In genomic region chr4:87058272-87059073, GRCh38 we compare ENCODE assay signal across 8 cellular contexts.
DNase-seq lines count a peak whose midpoint lies in the region; ATAC-seq and TF ChIP-seq lines count a peak whose summit lies in the region.

No MANE protein-coding gene starts in this region.

- peak overlapping the region; percentile 3 for H3K27ac ChIP-seq in HUES48 (ENCODE audit: low read depth, low read length)

- peak; percentile 80 to 84 for ATAC-seq in activated T-cell treated with anti-CD3 and anti-CD28 coated beads, Interleukin-2, amount 50 U/mL, for 72 hours (replicated peaks in 1 of 2)
- no peak for ATAC-seq in GM18517 (IDR thresholded peaks at IDR 0.05; ENCODE audit: unreplicated experiment)
- no peak for ATAC-seq in HG03039 (IDR thresholded peaks at IDR 0.05; ENCODE audit: unreplicated experiment)

- peaks cover 0 to 1% of the 10 kb centered on the region in 2 donors for H3K9me3 Mint-ChIP-seq in activated T-cell treated with anti-CD3 and anti-CD28 coated beads, Interleukin-2, amount 50 U/mL, for 72 hours

- peak overlapping the region; percentile 81 for H3K27ac Mint-ChIP-seq in activated T-cell treated with anti-CD3 and anti-CD28 coated beads, Interleukin-2, amount 50 U/mL, for 72 hours

- TF ChIP-seq CTCF in GM12865 (IDR thresholded peaks at IDR 0.05; ENCODE audit: insufficient read depth, low read depth, low read length, missing control alignments) = no peak

- H3K4me1 Mint-ChIP-seq in activated T-cell treated with anti-CD3 and anti-CD28 coated beads, Interleukin-2, amount 50 U/mL, for 72 hours (ENCODE audit: low read depth) = peaks cover 78% of the 10 kb centered on the region

- no peaks in the 10 kb centered on the region for H3K27me3 Mint-ChIP-seq in activated T-cell treated with anti-CD3 and anti-CD28 coated beads, Interleukin-2, amount 50 U/mL, for 72 hours (ENCODE audit: low read depth)

- H3K4me1 ChIP-seq in HUES48 (ENCODE audit: control insufficient read depth, insufficient read depth, low read length) = peaks cover 39% of the 10 kb centered on the region
- H3K4me1 ChIP-seq in iPS-15b (ENCODE audit: control insufficient read depth, insufficient read depth, low read length) = peaks cover 21% of the 10 kb centered on the region

- H3K27me3 ChIP-seq in HUES48 (ENCODE audit: control insufficient read depth, insufficient read depth, low read length) = no peaks in the 10 kb centered on the region
- H3K27me3 ChIP-seq in iPS-15b (ENCODE audit: control insufficient read depth, insufficient read depth, low read length) = no peaks in the 10 kb centered on the region

- H3K9ac ChIP-seq in HUES48 (ENCODE audit: low read depth, low read length) (no peak overlapping the region), iPS-15b (ENCODE audit: low read depth, low read length) (peak overlapping the region; percentile 13)

- H3K36me3 ChIP-seq in HUES48 (ENCODE audit: control insufficient read depth, insufficient read depth, low read length) (peaks cover 7% of the 10 kb centered on the region; the same call in 1 of the 2 replicates), iPS-15b (ENCODE audit: control insufficient read depth, insufficient read depth, low read length) (peaks cover 2% of the 10 kb centered on the region)

- no peak overlapping the region for H3K4me3 ChIP-seq in GM12865 (ENCODE audit: low read depth, low read length)
- H3K4me3 ChIP-seq in HUES48 (ENCODE audit: low read depth, low read length) = no peak overlapping the region
- no peak overlapping the region for H3K4me3 ChIP-seq in iPS-15b (ENCODE audit: low read depth, low read length)

- DNase-seq in GM12865 (ENCODE audit: low read depth) = peak; percentile 42
- DNase-seq in activated T-cell treated with anti-CD3 and anti-CD28 coated beads, Interleukin-2, amount 50 U/mL, for 72 hours = peak; percentile 56 to 71
- peak; percentile 27 to 50 for DNase-seq in stimulated activated CD4-positive, alpha-beta T cell treated with anti-CD3 and anti-CD28 coated beads, Interleukin-4, amount 100 ng/mL, for 48 hours (ENCODE audit: low read depth in 2 of 2)
- DNase-seq in NCI-H146 treated with DMSO at 0.1 percent for 48 hours (lab: John Stamatoyannopoulos, UW; ENCODE audit: unreplicated experiment) = no peak

- peak overlapping the region; percentile 76 to 78 for H3K4me3 Mint-ChIP-seq in activated T-cell treated with anti-CD3 and anti-CD28 coated beads, Interleukin-2, amount 50 U/mL, for 72 hours

- H3K9me3 ChIP-seq in HUES48 (ENCODE audit: control insufficient read depth, insufficient read depth, low read length) (no peaks in the 10 kb centered on the region), iPS-15b (ENCODE audit: control insufficient read depth, insufficient read depth, low read length) (no peaks in the 10 kb centered on the region)

- H3K36me3 Mint-ChIP-seq in activated T-cell treated with anti-CD3 and anti-CD28 coated beads, Interleukin-2, amount 50 U/mL, for 72 hours (ENCODE audit: insufficient read depth in 2 of 2) = peaks cover 6 to 16% of the 10 kb centered on the region in 2 donors

Comparison
In these comparisons a context has a peak if more than half of its experiments do, and no peak if none do; other contexts are left out.
1. ATAC-seq: peak in activated T-cell treated with anti-CD3 and anti-CD28 coated beads, Interleukin-2, amount 50 U/mL, for 72 hours (2 of 2); none in GM18517 (single experiment) and HG03039 (single experiment).